Comparison of ENCODE assay signal across 8 cellular contexts in genomic region chr5:138543730-138544104, GRCh38. TPM values are rescaled to one million over a fixed set of nuclear protein-coding genes. Genes with fewer than 3 reads are reported as not detected.
DNase-seq lines count a peak whose midpoint lies in the region; ATAC-seq and TF ChIP-seq lines count a peak whose summit lies in the region.

No MANE protein-coding gene starts in this region.

- no peaks in the 10 kb centered on the region for H3K27me3 Mint-ChIP-seq in CD8-positive, alpha-beta memory T cell

- no peaks in the 10 kb centered on the region for H3K9me3 ChIP-seq in CD8-positive, alpha-beta memory T cell (ENCODE audit: low read length)
- H3K9me3 ChIP-seq in thymus (ENCODE audit: control insufficient read depth): no peaks in the 10 kb centered on the region

- peaks cover 78% of the 10 kb centered on the region for H3K4me1 ChIP-seq in CD8-positive, alpha-beta memory T cell (ENCODE audit: insufficient read depth, low read length)
- peaks cover 21% of the 10 kb centered on the region for H3K4me1 ChIP-seq in thymus (ENCODE audit: control insufficient read depth, insufficient read depth, low read length)

- H3K27me3 ChIP-seq in CD8-positive, alpha-beta memory T cell (ENCODE audit: insufficient read depth, low read length, poor library complexity, severe bottlenecking): no peaks in the 10 kb centered on the region
- H3K27me3 ChIP-seq in layer of hippocampus (ENCODE audit: control insufficient read depth, insufficient read depth, low read length) (no peaks in the 10 kb centered on the region), thymus (ENCODE audit: control insufficient read depth, insufficient read depth) (no peaks in the 10 kb centered on the region)

- H3K27ac Mint-ChIP-seq in CD8-positive, alpha-beta memory T cell: peak overlapping the region; percentile 99 to 100 (median 100)

- H3K4me1 Mint-ChIP-seq in CD8-positive, alpha-beta memory T cell: peaks cover 74 to 94% (median 75%) of the 10 kb centered on the region in 3 donors

- H3K36me3 ChIP-seq in CD8-positive, alpha-beta memory T cell (ENCODE audit: insufficient read depth, low read length): no peaks in the 10 kb centered on the region
- peaks cover 3% of the 10 kb centered on the region for H3K36me3 ChIP-seq in thymus (ENCODE audit: control insufficient read depth, insufficient read depth)

- H3K36me3 Mint-ChIP-seq in CD8-positive, alpha-beta memory T cell: peaks cover 0 to 47% (median 1%) of the 10 kb centered on the region in 3 donors

- H3K9me3 Mint-ChIP-seq in CD8-positive, alpha-beta memory T cell: no peaks in the 10 kb centered on the region

- WGBS in thymus: under 1% methylated on average over 12 of the region's 12 CpGs

- ATAC-seq in GM19324 (IDR thresholded peaks at IDR 0.05; ENCODE audit: low FRiP score, unreplicated experiment): peak; percentile 39
- ATAC-seq in HG03432 (IDR thresholded peaks at IDR 0.05; ENCODE audit: unreplicated experiment): peak; percentile 49

- peak in 1 of 5 donors; percentile 65 for DNase-seq in CD8-positive, alpha-beta memory T cell
- no peak for DNase-seq in astrocyte of the cerebellum (ENCODE audit: low read depth)
- DNase-seq in Ammon's horn (ENCODE audit: low spot score): no peak
- DNase-seq in OCI-M1 (lab: John Stamatoyannopoulos, UW): no peak

- H3K27ac ChIP-seq in CD8-positive, alpha-beta memory T cell (ENCODE audit: low read depth, low read length): peak overlapping the region; percentile 99
- H3K27ac ChIP-seq in layer of hippocampus (ENCODE audit: low read depth, low read length) (peak overlapping the region; percentile 97), thymus (ENCODE audit: low read depth) (peak overlapping the region; percentile 98)

- in situ Hi-C loops in astrocyte of the cerebellum (cut with HindIII; ENCODE audit: low sequenced_read_pairs): no loop called here

- peak overlapping the region; percentile 96 to 100 (median 98) for H3K4me3 Mint-ChIP-seq in CD8-positive, alpha-beta memory T cell

- TF ChIP-seq CTCF in astrocyte of the cerebellum (IDR thresholded peaks at IDR 0.05; ENCODE audit: low read depth, low read length, missing control alignments): no peak

- POLR2A ChIA-PET in CD8-positive, alpha-beta memory T cell (lab: Charles Lee): interaction anchor here (0.8 to 2.9 kb wide), 12 partner anchors 9 to 798 kb away, joined by 3 to 60 read pairs (median 8); partner anchors contain the start of genes BRD8, EGR1, FAM53C and HSPA9

- CTCF ChIA-PET in CD8-positive, alpha-beta memory T cell (lab: Charles Lee): interaction anchor here (0.6 to 2.6 kb wide), 13 partner anchors 8 to 789 kb away, joined by 3 to 26 read pairs (median 5); partner anchors contain the start of genes EGR1, HSPA9 and KDM3B

- peak overlapping the region; percentile 89 for H3K4me3 ChIP-seq in CD8-positive, alpha-beta memory T cell (ENCODE audit: low read length)
- H3K4me3 ChIP-seq in astrocyte of the cerebellum (ENCODE audit: low read depth, low read length): peak overlapping the region; percentile 74
- H3K4me3 ChIP-seq in thymus (ENCODE audit: low read length): peak overlapping the region; percentile 86

RNA-seq across cellular contexts. Expression of gene ETF1, which starts 0.7 kb away (rescaled TPM):
- 100 to 1,000 TPM; 239 to 246 TPM for total RNA-seq in CD8-positive, alpha-beta memory T cell
- polyA plus RNA-seq in CD8-positive, alpha-beta memory T cell: 29.4 TPM
- 54.8 TPM for polyA plus RNA-seq in thymus

RNA-seq across cellular contexts. Expression of gene HSPA9, which starts 31.5 kb away (rescaled TPM):
- total RNA-seq in CD8-positive, alpha-beta memory T cell: 100 to 1,000 TPM; 468 to 498 TPM
- 171 TPM for polyA plus RNA-seq in CD8-positive, alpha-beta memory T cell
- 94.0 TPM for polyA plus RNA-seq in thymus
